In the genomic region with DNA sequence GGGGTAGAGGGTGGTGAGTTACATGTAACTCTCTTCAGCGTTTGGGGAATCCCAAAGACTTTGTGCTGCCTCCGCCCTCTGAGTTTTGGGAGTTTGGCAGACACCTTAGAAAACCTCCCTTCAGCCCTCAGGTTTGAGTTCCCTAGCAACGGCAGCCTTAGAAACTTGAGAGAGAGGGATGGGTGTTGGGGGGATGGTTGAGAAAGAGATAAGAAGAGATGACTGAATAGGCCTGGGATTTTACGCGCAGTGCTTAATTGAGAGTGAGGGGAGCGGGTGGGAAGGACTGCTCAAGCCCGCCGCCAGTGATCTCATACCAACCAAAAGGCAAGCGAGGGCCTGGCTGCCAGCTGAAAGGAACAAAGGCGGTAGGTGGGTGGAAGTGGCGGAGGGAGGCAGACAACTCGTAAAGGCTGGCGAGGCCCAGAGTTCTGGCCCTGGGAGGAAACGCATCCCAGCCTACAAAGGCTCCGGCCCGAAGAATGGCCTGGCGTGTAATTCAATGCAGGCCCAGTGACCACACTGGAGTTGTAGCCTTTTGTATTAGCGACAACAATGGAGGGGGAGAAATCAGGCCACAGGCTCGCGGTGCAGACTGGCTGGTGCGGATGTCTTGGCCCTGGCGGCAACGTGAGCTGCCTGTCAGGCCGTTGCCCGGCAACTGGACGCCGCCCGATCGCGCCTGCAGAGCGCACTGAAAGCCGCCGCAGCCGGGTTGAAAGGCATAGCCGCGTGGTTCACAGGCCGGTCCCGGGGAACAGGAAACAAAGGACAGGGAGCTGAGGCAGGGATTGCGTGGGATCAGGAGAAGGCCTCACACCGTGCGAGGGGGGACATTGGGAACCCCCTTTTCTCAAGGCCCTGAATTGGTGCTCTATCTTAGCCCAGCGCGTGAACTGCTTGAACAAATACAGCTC, we compare ENCODE assay signal across 8 cellular contexts. TPM values are rescaled to one million over a fixed set of nuclear protein-coding genes. Genes with fewer than 3 reads are reported as not detected.
DNase-seq lines count a peak whose midpoint lies in the region; ATAC-seq, FAIRE-seq and TF ChIP-seq lines count a peak whose summit lies in the region.

No MANE protein-coding gene starts in this region.

- H3F3A ChIP-seq in smooth muscle cell (ENCODE audit: low read depth), result peaks cover 6% of the 10 kb centered on the region

- DNase-seq in DMS79 treated with DMSO at 0.1 percent for 48 hours (lab: John Stamatoyannopoulos, UW) (peak; percentile 74), OCI-LY7 (ENCODE audit: low spot score) (peak; percentile 56), chondrocyte (ENCODE audit: low spot score) (no peak), kidney (peak; percentile 81), smooth muscle cell (lab: John Stamatoyannopoulos, UW; ENCODE audit: unreplicated experiment) (peak; percentile 20), GF-D8 (lab: John Stamatoyannopoulos, UW) (no peak)

- H3K9me2 ChIP-seq in OCI-LY7 (ENCODE audit: insufficient read depth, low read length), result no peaks in the 10 kb centered on the region

- FAIRE-seq in kidney (lab: Jason Lieb, UNC), result no peak

- H3K9me3 ChIP-seq in OCI-LY7 (ENCODE audit: low read length) (no peaks in the 10 kb centered on the region), kidney (ENCODE audit: control insufficient read depth in 1 of 2, low read length in 2 of 2) (no peaks in the 10 kb centered on the region), smooth muscle cell (replicated peaks; ENCODE audit: low read depth) (no peaks in the 10 kb centered on the region)

- H3K4me2 ChIP-seq in OCI-LY7 (ENCODE audit: low read length) (peak overlapping the region; percentile 27; the same call in 1 of the 2 replicates), smooth muscle cell (peak overlapping the region; percentile 80)

- peak overlapping the region; percentile 18; the same call in 1 of the 2 replicates for H2AFZ ChIP-seq in OCI-LY7 (ENCODE audit: low read length)
- H2AFZ ChIP-seq in smooth muscle cell (ENCODE audit: low read depth), result peak overlapping the region; percentile 68

- H3K4me3 Mint-ChIP-seq in chondrocyte (ENCODE audit: unreplicated experiment), result peak overlapping the region; percentile 60

- H3K9me3 Mint-ChIP-seq in chondrocyte (ENCODE audit: low read depth), result no peaks in the 10 kb centered on the region

- POLR2A ChIA-PET in OCI-LY7 (lab: Charles Lee), result interaction anchor here (0.7 to 1.8 kb wide), 2 partner anchors 10 to 20 kb away, joined by 4 to 6 read pairs; no protein-coding TSS in a partner anchor

- H3K79me2 ChIP-seq in OCI-LY7 (ENCODE audit: insufficient read depth, low read depth, low read length), result no peaks in the 10 kb centered on the region
- no peaks in the 10 kb centered on the region for H3K79me2 ChIP-seq in smooth muscle cell (ENCODE audit: low read depth)

- no peak overlapping the region for H3K9ac ChIP-seq in kidney (ENCODE audit: low read length in 2 of 2)
- peak overlapping the region; percentile 85 for H3K9ac ChIP-seq in smooth muscle cell (ENCODE audit: low read depth)

- H4K20me1 ChIP-seq in OCI-LY7 (ENCODE audit: insufficient read depth, low read length), result no peaks in the 10 kb centered on the region
- H4K20me1 ChIP-seq in smooth muscle cell (ENCODE audit: low read depth), result no peaks in the 10 kb centered on the region

- peaks cover 11% of the 10 kb centered on the region for H3K4me1 Mint-ChIP-seq in chondrocyte (ENCODE audit: low read depth)

- WGBS in smooth muscle cell (ENCODE audit: low lambda C conversion rate), result 6% methylated on average over 43 of the region's 43 CpGs

- BruUV-seq in OCI-LY7 (replicated peaks; lab: Mats Ljungman, UMichigan), result no TSS peak

- no peaks in the 10 kb centered on the region for H3K36me3 Mint-ChIP-seq in chondrocyte (ENCODE audit: low read depth)

- H3K27me3 Mint-ChIP-seq in chondrocyte (ENCODE audit: low read depth), result peaks cover 3% of the 10 kb centered on the region

- no peak overlapping the region for H3K27ac ChIP-seq in OCI-LY7 (ENCODE audit: low read depth, low read length, poor library complexity, severe bottlenecking)
- no peak overlapping the region for H3K27ac ChIP-seq in kidney (ENCODE audit: low read depth in 2 of 2, low read length in 2 of 2)
- H3K27ac ChIP-seq in smooth muscle cell (ENCODE audit: low read depth), result peak overlapping the region; percentile 97

- TF ChIP-seq CTCF in OCI-LY7 (conservative IDR thresholded peaks at IDR 0.05; ENCODE audit: low read length) (no peak), chondrocyte (IDR thresholded peaks at IDR 0.05) (no peak), kidney (IDR thresholded peaks at IDR 0.05; ENCODE audit: borderline replicate concordance, extremely low read depth, insufficient read depth) (no peak), smooth muscle cell (IDR thresholded peaks at IDR 0.05; ENCODE audit: borderline replicate concordance, insufficient read depth, poor library complexity, severe bottlenecking) (no peak)

- ATAC-seq in HG03039 (IDR thresholded peaks at IDR 0.05; ENCODE audit: unreplicated experiment), result peak; percentile 69
- ATAC-seq in GM18873 (IDR thresholded peaks at IDR 0.05; ENCODE audit: low FRiP score, unreplicated experiment), result no peak

- CTCF ChIA-PET in OCI-LY7 (lab: Charles Lee; ENCODE audit: unreplicated experiment), result no interaction called here

- no peak overlapping the region for H3K27ac Mint-ChIP-seq in chondrocyte (ENCODE audit: unreplicated experiment)

- intact Hi-C loops in OCI-LY7 (cut with micrococcal nuclease; ENCODE audit: unreplicated experiment) (no loop called here), kidney (cut with DNase I) (no loop called here)

- H3K4me1 ChIP-seq in OCI-LY7 (ENCODE audit: insufficient read depth, low read length, poor library complexity, severe bottlenecking) (peaks cover 22% of the 10 kb centered on the region), kidney (ENCODE audit: control insufficient read depth in 1 of 2, insufficient read depth in 1 of 2, low read depth in 1 of 2, low read length in 2 of 2) (no peaks in the 10 kb centered on the region), smooth muscle cell (ENCODE audit: low read depth) (peaks cover 11% of the 10 kb centered on the region)

- H3K4me3 ChIP-seq in OCI-LY7 (ENCODE audit: low read depth, low read length, poor library complexity, severe bottlenecking), result no peak overlapping the region
- H3K4me3 ChIP-seq in kidney (ENCODE audit: low read length in 2 of 2), result no peak overlapping the region
- peak overlapping the region; percentile 34 for H3K4me3 ChIP-seq in smooth muscle cell

- H3K36me3 ChIP-seq in OCI-LY7 (ENCODE audit: insufficient read depth, low read length) (no peaks in the 10 kb centered on the region), kidney (ENCODE audit: control insufficient read depth in 1 of 2, insufficient read depth in 2 of 2, low read length in 2 of 2) (no peaks in the 10 kb centered on the region), smooth muscle cell (ENCODE audit: low read depth) (no peaks in the 10 kb centered on the region)

- H3K27me3 ChIP-seq in smooth muscle cell (ENCODE audit: low read depth), result no peaks in the 10 kb centered on the region

RNA-seq across cellular contexts. Expression of a gene that starts 39.9 kb away (rescaled TPM):
- total RNA-seq in OCI-LY7 (2014; rRNA removed; shearing (Covaris generic)), result 90.5 and 108 TPM in 2 replicates
- total RNA-seq in OCI-LY7 (2022) (119 and 140 TPM in 2 replicates), chondrocyte (40.3 to 52.3 TPM (median 48.2 TPM) in 3 replicates), kidney (77.4 TPM), smooth muscle cell (112 and 121 TPM in 2 replicates)
- polyA plus RNA-seq in kidney (ENCODE audit: insufficient read depth, low read depth, low replicate concordance) (39.5 TPM), smooth muscle cell (110 and 119 TPM in 2 replicates)

Comparison
In these comparisons a context has a peak if more than half of its experiments do, and no peak if none do; other contexts are left out.
1. DNase-seq: peak in DMS79 treated with DMSO at 0.1 percent for 48 hours (single experiment), OCI-LY7 (single experiment), kidney (single experiment) and smooth muscle cell (single experiment); none in chondrocyte (single experiment) and GF-D8 (single experiment).